In the genomic region with DNA sequence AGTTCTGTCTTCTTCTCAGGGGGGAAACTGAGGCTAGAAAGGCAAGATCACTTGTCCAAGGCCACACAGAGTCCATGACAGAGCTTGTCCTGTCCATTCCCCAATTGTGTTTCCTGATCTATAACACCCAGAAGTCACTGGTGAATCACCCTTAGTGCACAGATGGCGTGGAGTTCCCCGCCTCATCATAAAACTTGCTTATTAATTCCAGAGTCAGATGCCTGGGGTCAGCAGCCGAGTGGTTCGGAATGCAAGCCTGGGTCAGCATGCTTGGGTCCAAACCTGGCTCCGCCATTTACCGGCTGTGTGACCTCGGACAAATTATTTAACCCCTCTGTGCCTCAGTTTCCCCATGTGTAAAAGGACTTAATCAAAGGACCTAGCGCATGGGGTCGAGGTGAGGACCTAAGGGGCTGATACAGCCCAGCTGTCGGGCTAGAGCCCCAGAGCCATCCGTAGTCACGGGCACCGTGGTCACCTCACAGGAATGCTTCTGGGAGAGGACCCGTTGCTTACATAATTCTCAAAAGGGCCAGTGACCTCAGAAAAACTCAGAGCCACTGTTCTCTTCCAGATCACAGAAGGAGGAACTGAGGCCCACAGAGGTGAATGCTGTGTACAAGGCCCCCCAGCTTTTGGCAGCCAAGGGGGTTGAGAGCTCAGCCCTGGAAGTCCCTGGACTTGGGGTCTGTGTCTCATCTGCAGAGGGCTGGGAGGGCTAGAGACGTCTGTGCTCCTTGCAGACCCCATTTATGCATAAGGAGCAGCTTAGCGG, we compare ENCODE assay signal across 10 cellular contexts. TPM values are rescaled to one million over a fixed set of nuclear protein-coding genes. Genes with fewer than 3 reads are reported as not detected.
DNase-seq lines count a peak whose midpoint lies in the region; ATAC-seq and TF ChIP-seq lines count a peak whose summit lies in the region.
"Had no signal": no experiment of that assay in that cellular context is flagged by ENCODE, and none has a peak within 500 bp of the region (broad histone marks: within the 10 kb centered on the region; RNA-seq: fewer than 3 reads in every experiment).

No MANE protein-coding gene starts in this region.

- H3K4me3 ChIP-seq in KMS-11 (IDR thresholded peaks at IDR 0.05; ENCODE audit: insufficient read depth, low read depth, low read length): no peak overlapping the region
- H3K4me3 ChIP-seq: GM23338 had no signal

- intact Hi-C loops in activated CD4-positive, alpha-beta T cell treated with anti-CD3 and anti-CD28 coated beads for 36 hours (cut with DNase I, micrococcal nuclease): loop anchor here in 1 of 2 experiments (10.0 kb wide), 1 partner anchor 763 kb away; a partner anchor contains a TSS

- H4K20me1 ChIP-seq in KMS-11 (ENCODE audit: insufficient read depth): no peaks in the 10 kb centered on the region

- H3K4me3 Mint-ChIP-seq in activated CD4-positive, alpha-beta T cell treated with anti-CD3 and anti-CD28 coated beads for 36 hours: peak overlapping the region; percentile 65
- H3K4me3 Mint-ChIP-seq in activated naive CD8-positive, alpha-beta T cell treated with anti-CD3 and anti-CD28 coated beads, Interleukin-2, amount 10 ng/mL, durations not matched to agents 7 days and 5 days: peak overlapping the region; percentile 83
- H3K4me3 Mint-ChIP-seq in natural killer cell treated with Interleukin-12 subunit alpha and Interleukin-12 subunit beta and Interleukin-15 and Interleukin-18, amount 100 ng/mL, for 72 hours: peak overlapping the region; percentile 73
- H3K4me3 Mint-ChIP-seq: GM23338 had no signal

- peaks cover 7% of the 10 kb centered on the region for H3K27me3 Mint-ChIP-seq in activated CD4-positive, alpha-beta T cell treated with anti-CD3 and anti-CD28 coated beads for 36 hours
- no peaks in the 10 kb centered on the region for H3K27me3 Mint-ChIP-seq in activated naive CD8-positive, alpha-beta T cell treated with anti-CD3 and anti-CD28 coated beads, Interleukin-2, amount 10 ng/mL, durations not matched to agents 7 days and 5 days
- no peaks in the 10 kb centered on the region for H3K27me3 Mint-ChIP-seq in natural killer cell treated with Interleukin-12 subunit alpha and Interleukin-12 subunit beta and Interleukin-15 and Interleukin-18, amount 100 ng/mL, for 72 hours

- H3K9ac ChIP-seq in KMS-11: peak overlapping the region; percentile 56; the same call in 1 of the 2 replicates

- CTCF ChIA-PET in activated CD4-positive, alpha-beta T cell treated with anti-CD3 and anti-CD28 coated beads for 36 hours (lab: Charles Lee): interaction anchor here (0.6 to 3.4 kb wide), 4 partner anchors 9 to 465 kb away, joined by 3 to 12 read pairs (median 6); no protein-coding TSS in a partner anchor

- H3K79me2 ChIP-seq in KMS-11 (ENCODE audit: insufficient read depth, low read depth): no peaks in the 10 kb centered on the region

- DNase-seq in activated CD4-positive, alpha-beta T cell treated with anti-CD3 and anti-CD28 coated beads for 36 hours: no peak
- no peak for DNase-seq in activated CD4-positive, alpha-beta T cell treated with anti-CD3 and anti-CD28 coated beads, Interleukin-2, amount 50 U/mL, for 48 hours
- no peak for DNase-seq in activated naive CD8-positive, alpha-beta T cell treated with anti-CD3 and anti-CD28 coated beads, Interleukin-2, amount 10 ng/mL, durations not matched to agents 7 days and 5 days
- no peak for DNase-seq in natural killer cell treated with Interleukin-12 subunit alpha and Interleukin-12 subunit beta and Interleukin-15 and Interleukin-18, amount 100 ng/mL, for 72 hours (ENCODE audit: low spot score)
- no peak for DNase-seq in NCI-H748 (lab: John Stamatoyannopoulos, UW; ENCODE audit: unreplicated experiment)

- H3K27me3 ChIP-seq in KMS-11 (ENCODE audit: insufficient read depth, low read depth): no peaks in the 10 kb centered on the region

- H2AFZ ChIP-seq in KMS-11 (ENCODE audit: low read depth): peak overlapping the region; percentile 28; the same call in 1 of the 2 replicates
- H2AFZ ChIP-seq: GM23338 had no signal

- no peaks in the 10 kb centered on the region for H3K36me3 ChIP-seq in KMS-11 (ENCODE audit: insufficient read depth)

- POLR2A ChIA-PET in activated CD4-positive, alpha-beta T cell treated with anti-CD3 and anti-CD28 coated beads for 36 hours (lab: Charles Lee): no interaction called here
- POLR2A ChIA-PET in activated naive CD8-positive, alpha-beta T cell treated with anti-CD3 and anti-CD28 coated beads, Interleukin-2, amount 10 ng/mL, durations not matched to agents 7 days and 5 days (lab: Charles Lee): interaction anchor here (1.1 to 4.4 kb wide), 5 partner anchors 10 to 229 kb away, joined by 3 to 30 read pairs (median 11); no protein-coding TSS in a partner anchor

- TF ChIP-seq CTCF in KMS-11 (conservative IDR thresholded peaks at IDR 0.05; ENCODE audit: low read depth, low read length): no peak; the same call in 1 of the 2 replicates

- peaks cover 9% of the 10 kb centered on the region for H3K9me3 Mint-ChIP-seq in activated CD4-positive, alpha-beta T cell treated with anti-CD3 and anti-CD28 coated beads for 36 hours (ENCODE audit: low read depth)
- peaks cover 11% of the 10 kb centered on the region for H3K9me3 Mint-ChIP-seq in activated naive CD8-positive, alpha-beta T cell treated with anti-CD3 and anti-CD28 coated beads, Interleukin-2, amount 10 ng/mL, durations not matched to agents 7 days and 5 days
- no peaks in the 10 kb centered on the region for H3K9me3 Mint-ChIP-seq in natural killer cell treated with Interleukin-12 subunit alpha and Interleukin-12 subunit beta and Interleukin-15 and Interleukin-18, amount 100 ng/mL, for 72 hours

- peaks cover 21% of the 10 kb centered on the region for H3K36me3 Mint-ChIP-seq in activated CD4-positive, alpha-beta T cell treated with anti-CD3 and anti-CD28 coated beads for 36 hours (ENCODE audit: low read depth)
- peaks cover 26% of the 10 kb centered on the region for H3K36me3 Mint-ChIP-seq in activated naive CD8-positive, alpha-beta T cell treated with anti-CD3 and anti-CD28 coated beads, Interleukin-2, amount 10 ng/mL, durations not matched to agents 7 days and 5 days
- H3K36me3 Mint-ChIP-seq in natural killer cell treated with Interleukin-12 subunit alpha and Interleukin-12 subunit beta and Interleukin-15 and Interleukin-18, amount 100 ng/mL, for 72 hours: no peaks in the 10 kb centered on the region

- peak overlapping the region; percentile 89 for H3K27ac ChIP-seq in KMS-11

- H3K4me2 ChIP-seq in KMS-11: peak overlapping the region; percentile 55
- H3K4me2 ChIP-seq: GM23338 had no signal

- H3K4me1 ChIP-seq in KMS-11 (ENCODE audit: low read depth, poor library complexity, severe bottlenecking): peaks cover 58% of the 10 kb centered on the region

- peak overlapping the region; percentile 85 for H3K27ac Mint-ChIP-seq in activated CD4-positive, alpha-beta T cell treated with anti-CD3 and anti-CD28 coated beads for 36 hours
- peak overlapping the region; percentile 98 for H3K27ac Mint-ChIP-seq in activated naive CD8-positive, alpha-beta T cell treated with anti-CD3 and anti-CD28 coated beads, Interleukin-2, amount 10 ng/mL, durations not matched to agents 7 days and 5 days
- peak overlapping the region; percentile 91 to 93 for H3K27ac Mint-ChIP-seq in natural killer cell treated with Interleukin-12 subunit alpha and Interleukin-12 subunit beta and Interleukin-15 and Interleukin-18, amount 100 ng/mL, for 72 hours
- H3K27ac Mint-ChIP-seq: GM23338 had no signal

- H3K4me1 Mint-ChIP-seq in activated CD4-positive, alpha-beta T cell treated with anti-CD3 and anti-CD28 coated beads for 36 hours: peaks cover 67% of the 10 kb centered on the region
- peaks cover 54% of the 10 kb centered on the region for H3K4me1 Mint-ChIP-seq in activated naive CD8-positive, alpha-beta T cell treated with anti-CD3 and anti-CD28 coated beads, Interleukin-2, amount 10 ng/mL, durations not matched to agents 7 days and 5 days
- peaks cover 58 to 60% of the 10 kb centered on the region in 2 donors for H3K4me1 Mint-ChIP-seq in natural killer cell treated with Interleukin-12 subunit alpha and Interleukin-12 subunit beta and Interleukin-15 and Interleukin-18, amount 100 ng/mL, for 72 hours (ENCODE audit: low read depth in 2 of 2)

- no peak for ATAC-seq in activated CD4-positive, alpha-beta T cell treated with anti-CD3 and anti-CD28 coated beads for 36 hours
- no peak for ATAC-seq in activated naive CD8-positive, alpha-beta T cell treated with anti-CD3 and anti-CD28 coated beads, Interleukin-2, amount 10 ng/mL, durations not matched to agents 7 days and 5 days (ENCODE audit: low read depth)
- no peak for ATAC-seq in natural killer cell treated with Interleukin-12 subunit alpha and Interleukin-12 subunit beta and Interleukin-15 and Interleukin-18, amount 100 ng/mL, for 72 hours
- ATAC-seq in GM18870 (IDR thresholded peaks at IDR 0.05; ENCODE audit: unreplicated experiment): no peak
- no peak for ATAC-seq in GM18517 (IDR thresholded peaks at IDR 0.05; ENCODE audit: unreplicated experiment)

RNA-seq across cellular contexts. Expression of a gene that starts 1.4 kb away (rescaled TPM):
- total RNA-seq in activated CD4-positive, alpha-beta T cell treated with anti-CD3 and anti-CD28 coated beads for 36 hours: 1 to 10 TPM in 1 of 2 experiments, under 1 TPM in 1; 0.30 to 1.4 TPM
- total RNA-seq in activated naive CD8-positive, alpha-beta T cell treated with anti-CD3 and anti-CD28 coated beads, Interleukin-2, amount 10 ng/mL, durations not matched to agents 7 days and 5 days: 10 to 100 TPM; 27.5 to 28.5 TPM
- total RNA-seq in natural killer cell treated with Interleukin-12 subunit alpha and Interleukin-12 subunit beta and Interleukin-15 and Interleukin-18, amount 100 ng/mL, for 72 hours: 1 to 10 TPM; 4.8 to 4.9 TPM
- total RNA-seq: epithelial cell of proximal tubule, GM23338 had no signal

Comparison
In these comparisons a context has a peak if more than half of its experiments do, and no peak if none do; other contexts are left out.
1. RNA of a gene that starts 1.4 kb away (total RNA-seq): 27.5 to 28.5 TPM in activated naive CD8-positive, alpha-beta T cell treated with anti-CD3 and anti-CD28 coated beads, Interleukin-2, amount 10 ng/mL, durations not matched to agents 7 days and 5 days; 4.8 to 4.9 TPM in natural killer cell treated with Interleukin-12 subunit alpha and Interleukin-12 subunit beta and Interleukin-15 and Interleukin-18, amount 100 ng/mL, for 72 hours and 0.30 to 1.4 TPM in activated CD4-positive, alpha-beta T cell treated with anti-CD3 and anti-CD28 coated beads for 36 hours; every median in the first group is over 4 times any median in the second.
2. Peak in every context shown above with its lines, with median percentiles within 50 percentile points of each other: H3K27ac Mint-ChIP-seq and H3K4me3 Mint-ChIP-seq.